In genomic region chrX:131081772-131082755, GRCh38 we compare ENCODE assay signal across 17 cellular contexts. TPM values are rescaled to one million over a fixed set of nuclear protein-coding genes. Genes with fewer than 3 reads are reported as not detected.
DNase-seq lines count a peak whose midpoint lies in the region; ATAC-seq and TF ChIP-seq lines count a peak whose summit lies in the region.
"Had no signal": no experiment of that assay in that cellular context is flagged by ENCODE, and none has a peak within 500 bp of the region (broad histone marks: within the 10 kb centered on the region; RNA-seq: fewer than 3 reads in every experiment).

No MANE protein-coding gene starts in this region.

- H3K36me3 ChIP-seq in BE2C = no peaks in the 10 kb centered on the region
- H3K36me3 ChIP-seq in H7 (replicated peaks; ENCODE audit: control insufficient read depth, insufficient read depth, low read length) = no peaks in the 10 kb centered on the region
- no peaks in the 10 kb centered on the region for H3K36me3 ChIP-seq in ectodermal cell (ENCODE audit: control insufficient read depth, insufficient read depth, low read length)
- H3K36me3 ChIP-seq in mesodermal cell (ENCODE audit: control insufficient read depth, insufficient read depth, low read length) = no peaks in the 10 kb centered on the region
- H3K36me3 ChIP-seq in naive thymus-derived CD4-positive, alpha-beta T cell (ENCODE audit: control insufficient read depth in 2 of 3, insufficient read depth in 3 of 3, low read length in 3 of 3) = no peaks in the 10 kb centered on the region
- no peaks in the 10 kb centered on the region for H3K36me3 ChIP-seq in smooth muscle cell (ENCODE audit: low read depth)
- H3K36me3 ChIP-seq: colonic mucosa had no signal

- H3K9ac ChIP-seq in smooth muscle cell (ENCODE audit: low read depth) = no peak overlapping the region

- H3K4me1 ChIP-seq in BE2C (no peaks in the 10 kb centered on the region), ectodermal cell (ENCODE audit: control insufficient read depth, insufficient read depth, low read length) (peaks cover 4% of the 10 kb centered on the region), mesodermal cell (ENCODE audit: control insufficient read depth, insufficient read depth, low read length, poor library complexity, severe bottlenecking) (peaks cover 9% of the 10 kb centered on the region), smooth muscle cell (ENCODE audit: low read depth) (no peaks in the 10 kb centered on the region)
- no peaks in the 10 kb centered on the region for H3K4me1 ChIP-seq in naive thymus-derived CD4-positive, alpha-beta T cell (ENCODE audit: control insufficient read depth in 2 of 2, insufficient read depth in 2 of 2, low read length in 2 of 2)
- H3K4me1 ChIP-seq: colonic mucosa had no signal

- ATAC-seq in GM19455 (IDR thresholded peaks at IDR 0.05; ENCODE audit: unreplicated experiment) = no peak
- no peak for ATAC-seq in naive thymus-derived CD4-positive, alpha-beta T cell
- ATAC-seq: K562, Right ventricle myocardium inferior had no signal

- POLR2A ChIA-PET in naive thymus-derived CD4-positive, alpha-beta T cell (lab: Charles Lee) = no interaction called here

- peak overlapping the region in 1 of 9 donors; percentile 70 for H3K27ac Mint-ChIP-seq in naive thymus-derived CD4-positive, alpha-beta T cell

- TF ChIP-seq CTCF in BE2C (IDR thresholded peaks at IDR 0.05; ENCODE audit: low read depth, low read length) (no peak), smooth muscle cell (IDR thresholded peaks at IDR 0.05; ENCODE audit: borderline replicate concordance, insufficient read depth, poor library complexity, severe bottlenecking) (no peak)

- H3K27me3 Mint-ChIP-seq in naive thymus-derived CD4-positive, alpha-beta T cell = peaks cover 48 to 63% (median 58%) of the 10 kb centered on the region in 5 donors

- CTCF ChIA-PET in naive thymus-derived CD4-positive, alpha-beta T cell (lab: Charles Lee) = no interaction called here

- no peaks in the 10 kb centered on the region for H3K79me2 ChIP-seq in smooth muscle cell (ENCODE audit: low read depth)

- H3F3A ChIP-seq in smooth muscle cell (ENCODE audit: low read depth) = no peaks in the 10 kb centered on the region

- H3K36me3 Mint-ChIP-seq in naive thymus-derived CD4-positive, alpha-beta T cell = peaks cover 0 to 4% (median 0%) of the 10 kb centered on the region in 5 donors

- no peak overlapping the region for H3K4me3 Mint-ChIP-seq in naive thymus-derived CD4-positive, alpha-beta T cell

- H3K4me3 ChIP-seq in BE2C (ENCODE audit: low read depth, low read length) (peak overlapping the region; percentile 45), H7 (ENCODE audit: insufficient read depth, low read depth, low read length) (peak overlapping the region; percentile 47), ectodermal cell (ENCODE audit: insufficient read depth, low read depth, low read length) (peak overlapping the region; percentile 13), mesodermal cell (ENCODE audit: extremely low read depth, insufficient read depth, low read length, poor library complexity, severe bottlenecking) (peak overlapping the region; percentile 8), smooth muscle cell (no peak overlapping the region)
- no peak overlapping the region for H3K4me3 ChIP-seq in naive thymus-derived CD4-positive, alpha-beta T cell (ENCODE audit: low read length)
- H3K4me3 ChIP-seq: colonic mucosa, K562 had no signal

- no peak for DNase-seq in BE2C
- peak; percentile 81 for DNase-seq in H7
- no peak for DNase-seq in DMS 273 (lab: John Stamatoyannopoulos, UW; ENCODE audit: unreplicated experiment)
- no peak for DNase-seq in naive thymus-derived CD4-positive, alpha-beta T cell
- no peak for DNase-seq in smooth muscle cell (lab: John Stamatoyannopoulos, UW; ENCODE audit: unreplicated experiment)
- DNase-seq: activated CD4-positive, CD25-positive, alpha-beta regulatory T cell treated with anti-CD3 and anti-CD28 coated beads, Interleukin-2, amount 50 U/mL, for 72 hours; activated gamma-delta T cell; Calu3; colonic mucosa; NCI-H2227 treated with DMSO at 0.1 percent for 48 hours had no signal

- H3K27ac ChIP-seq in ectodermal cell (ENCODE audit: insufficient read depth, low read depth, low read length, poor library complexity, severe bottlenecking) (no peak overlapping the region), mesodermal cell (ENCODE audit: low read depth, low read length, severe bottlenecking) (no peak overlapping the region), smooth muscle cell (ENCODE audit: low read depth) (no peak overlapping the region)
- H3K27ac ChIP-seq in naive thymus-derived CD4-positive, alpha-beta T cell (ENCODE audit: low read depth, low read length) = no peak overlapping the region
- H3K27ac ChIP-seq: colonic mucosa had no signal

- H3K27me3 ChIP-seq in BE2C (peaks cover 21% of the 10 kb centered on the region), H7 (ENCODE audit: control insufficient read depth, insufficient read depth, low read length) (peaks cover 84% of the 10 kb centered on the region), ectodermal cell (ENCODE audit: control insufficient read depth, insufficient read depth, low read length, poor library complexity, severe bottlenecking) (peaks cover 81% of the 10 kb centered on the region), smooth muscle cell (ENCODE audit: low read depth) (peaks cover 64% of the 10 kb centered on the region)
- H3K27me3 ChIP-seq in naive thymus-derived CD4-positive, alpha-beta T cell (ENCODE audit: control insufficient read depth in 2 of 2, insufficient read depth in 2 of 2, low read length in 2 of 2) = no peaks in the 10 kb centered on the region

- H3K4me1 Mint-ChIP-seq in naive thymus-derived CD4-positive, alpha-beta T cell = peaks cover 0 to 6% (median 0%) of the 10 kb centered on the region in 7 donors

- H2AFZ ChIP-seq in smooth muscle cell (ENCODE audit: low read depth) = no peak overlapping the region

- WGBS in ectodermal cell, 2 experiments = 1% methylated on average over 76 of the region's 76 CpGs
- WGBS in mesodermal cell (ENCODE audit: insufficient coverage in 2 of 2), 2 experiments = 0 to 3% methylated on average over 22 to 25 of the region's 76 CpGs
- WGBS in smooth muscle cell (ENCODE audit: low lambda C conversion rate) = 53% methylated on average over 74 of the region's 76 CpGs

- intact Hi-C loops in naive thymus-derived CD4-positive, alpha-beta T cell (cut with micrococcal nuclease) = no loop called here

- H3K4me2 ChIP-seq in smooth muscle cell = no peak overlapping the region

- H4K20me1 ChIP-seq in smooth muscle cell (ENCODE audit: low read depth) = no peaks in the 10 kb centered on the region

- no peaks in the 10 kb centered on the region for H3K9me3 ChIP-seq in BE2C
- no peaks in the 10 kb centered on the region for H3K9me3 ChIP-seq in ectodermal cell (ENCODE audit: control insufficient read depth, low read length)
- no peaks in the 10 kb centered on the region for H3K9me3 ChIP-seq in mesodermal cell (ENCODE audit: control insufficient read depth, low read length)
- H3K9me3 ChIP-seq in naive thymus-derived CD4-positive, alpha-beta T cell (ENCODE audit: control insufficient read depth in 2 of 3, low read length in 3 of 3) = no peaks in the 10 kb centered on the region
- no peaks in the 10 kb centered on the region for H3K9me3 ChIP-seq in smooth muscle cell (replicated peaks; ENCODE audit: low read depth)
- H3K9me3 ChIP-seq: colonic mucosa had no signal

- H3K9me3 Mint-ChIP-seq in naive thymus-derived CD4-positive, alpha-beta T cell = peaks cover 0 to 6% (median 0%) of the 10 kb centered on the region in 11 donors

RNA-seq across cellular contexts. Expression of gene ARHGAP36, which starts 23.9 kb away (rescaled TPM):
- 0.40 TPM for polyA plus RNA-seq in BE2C (2012; ENCODE audit: insufficient read depth, insufficient read length, low read depth)
- total RNA-seq in H7 (2014; rRNA removed; shearing (Covaris generic)) = 0.28 and 0.30 TPM in 2 replicates
- 0.26 TPM for polyA plus RNA-seq in ectodermal cell (2013, experiment 1 of 4)
- polyA plus RNA-seq in ectodermal cell (2013, experiment 2 of 4) = 0.07 TPM
- not detected for polyA plus RNA-seq in ectodermal cell (2013, experiment 3 of 4)
- polyA plus RNA-seq in ectodermal cell (2013, experiment 4 of 4) = 0.16 TPM
- polyA plus RNA-seq in mesodermal cell (2013, experiment 1 of 2) = 0.18 TPM
- polyA plus RNA-seq in mesodermal cell (2013, experiment 2 of 2) = not detected
- not detected for total RNA-seq in naive thymus-derived CD4-positive, alpha-beta T cell
- polyA plus RNA-seq in naive thymus-derived CD4-positive, alpha-beta T cell = not detected
- not detected in 2 replicates for total RNA-seq in smooth muscle cell
- not detected in 2 replicates for polyA plus RNA-seq in smooth muscle cell
- total RNA-seq: Calu3; K562; lung microvascular endothelial cell; Right ventricle myocardium inferior; T-helper 2 cell treated with Interferon-gamma antibody and Interleukin-4, amounts not matched to agents 100 ng/mL and 5 ng/mL, for 36 hours had no signal
- polyA plus RNA-seq: K562 had no signal

Comparison
In these comparisons a context has a peak if more than half of its experiments do, and no peak if none do; other contexts are left out.
1. H3K4me3 ChIP-seq: peak in BE2C (single experiment), H7 (single experiment), ectodermal cell (single experiment) and mesodermal cell (single experiment); none in naive thymus-derived CD4-positive, alpha-beta T cell (single experiment) and smooth muscle cell (single experiment).